1 cellular context compared by ENCODE assay signal in the genomic region with DNA sequence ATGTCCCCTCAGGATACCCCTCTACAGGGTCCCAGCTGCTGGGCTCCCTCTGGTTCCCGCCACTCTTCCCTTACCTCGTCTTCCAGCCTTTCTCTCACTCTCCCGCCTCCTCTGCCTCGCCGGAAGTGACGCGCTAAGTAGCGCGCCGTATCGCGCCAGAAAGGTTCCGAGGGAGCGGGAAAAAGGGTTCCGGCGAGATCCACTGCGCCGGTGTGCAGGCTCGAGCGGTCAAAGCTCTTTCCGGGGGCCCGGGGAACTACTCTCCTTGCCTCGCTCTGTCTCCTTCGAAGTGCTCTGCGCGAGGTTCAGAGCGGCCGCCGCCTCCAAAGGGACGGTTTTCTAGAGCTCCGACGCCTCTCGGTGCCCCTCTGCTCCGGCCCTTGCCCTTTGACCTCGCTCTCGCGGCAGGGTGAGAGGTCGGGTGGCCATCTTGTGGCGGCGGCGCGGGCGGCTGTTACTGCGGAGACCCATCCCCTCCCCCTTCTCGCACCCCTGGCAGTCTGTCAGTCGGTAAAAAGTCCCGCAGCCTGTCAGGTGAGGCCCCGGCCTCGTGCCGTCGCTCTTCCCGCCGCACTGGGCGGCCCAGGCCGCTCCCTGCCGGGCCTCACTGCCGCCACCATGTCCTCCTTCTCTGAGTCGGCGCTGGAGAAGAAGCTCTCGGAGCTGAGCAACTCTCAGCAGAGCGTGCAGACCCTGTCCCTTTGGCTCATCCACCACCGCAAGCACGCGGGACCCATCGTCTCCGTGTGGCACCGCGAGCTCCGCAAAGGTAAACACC.
TF ChIP-seq lines count a peak whose summit lies in the region.

A gene with protein sequence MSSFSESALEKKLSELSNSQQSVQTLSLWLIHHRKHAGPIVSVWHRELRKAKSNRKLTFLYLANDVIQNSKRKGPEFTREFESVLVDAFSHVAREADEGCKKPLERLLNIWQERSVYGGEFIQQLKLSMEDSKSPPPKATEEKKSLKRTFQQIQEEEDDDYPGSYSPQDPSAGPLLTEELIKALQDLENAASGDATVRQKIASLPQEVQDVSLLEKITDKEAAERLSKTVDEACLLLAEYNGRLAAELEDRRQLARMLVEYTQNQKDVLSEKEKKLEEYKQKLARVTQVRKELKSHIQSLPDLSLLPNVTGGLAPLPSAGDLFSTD (plus strand): TSS at position 417 of the 778 bp plus-strand sequence. CDS start 202 bp downstream, at position 619.
TSS of gene TTI1 (minus strand) at position 127 of the 778 bp plus-strand sequence. CDS start 19,640 bp downstream, outside the sequence.

TF ChIP-seq in HepG2, 621 proteins besides CTCF, POLR2A, EP300 and RAD21 (continued from another document and continues in another):
- TF ChIP-seq, protein P1, sequence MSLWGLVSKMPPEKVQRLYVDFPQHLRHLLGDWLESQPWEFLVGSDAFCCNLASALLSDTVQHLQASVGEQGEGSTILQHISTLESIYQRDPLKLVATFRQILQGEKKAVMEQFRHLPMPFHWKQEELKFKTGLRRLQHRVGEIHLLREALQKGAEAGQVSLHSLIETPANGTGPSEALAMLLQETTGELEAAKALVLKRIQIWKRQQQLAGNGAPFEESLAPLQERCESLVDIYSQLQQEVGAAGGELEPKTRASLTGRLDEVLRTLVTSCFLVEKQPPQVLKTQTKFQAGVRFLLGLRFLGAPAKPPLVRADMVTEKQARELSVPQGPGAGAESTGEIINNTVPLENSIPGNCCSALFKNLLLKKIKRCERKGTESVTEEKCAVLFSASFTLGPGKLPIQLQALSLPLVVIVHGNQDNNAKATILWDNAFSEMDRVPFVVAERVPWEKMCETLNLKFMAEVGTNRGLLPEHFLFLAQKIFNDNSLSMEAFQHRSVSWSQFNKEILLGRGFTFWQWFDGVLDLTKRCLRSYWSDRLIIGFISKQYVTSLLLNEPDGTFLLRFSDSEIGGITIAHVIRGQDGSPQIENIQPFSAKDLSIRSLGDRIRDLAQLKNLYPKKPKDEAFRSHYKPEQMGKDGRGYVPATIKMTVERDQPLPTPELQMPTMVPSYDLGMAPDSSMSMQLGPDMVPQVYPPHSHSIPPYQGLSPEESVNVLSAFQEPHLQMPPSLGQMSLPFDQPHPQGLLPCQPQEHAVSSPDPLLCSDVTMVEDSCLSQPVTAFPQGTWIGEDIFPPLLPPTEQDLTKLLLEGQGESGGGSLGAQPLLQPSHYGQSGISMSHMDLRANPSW (CRISPR knock-in tag; IDR thresholded peaks at IDR 0.05; ENCODE audit: borderline replicate concordance), result peak; percentile 86
- no peak; the same call in 1 of the 2 replicates for TF ChIP-seq ZNF619 (CRISPR knock-in tag; IDR thresholded peaks at IDR 0.05)
- peak; percentile 36; the same call in 1 of the 2 replicates for TF ChIP-seq CBX2 (IDR thresholded peaks at IDR 0.05; ENCODE audit: low read depth, low read length)
- TF ChIP-seq CBX2 (CRISPR knock-in tag; IDR thresholded peaks at IDR 0.05; ENCODE audit: low read depth), result peak; percentile 43; the same call in 1 of the 2 replicates
- peak; percentile 16; the same call in 1 of the 2 replicates for TF ChIP-seq FOXK2 (IDR thresholded peaks at IDR 0.05)
- TF ChIP-seq DR1 (CRISPR knock-in tag; IDR thresholded peaks at IDR 0.05), result peak; percentile 77
- TF ChIP-seq TIGD3 (CRISPR knock-in tag; IDR thresholded peaks at IDR 0.05; ENCODE audit: borderline replicate concordance), result peak; percentile 81; the same call in 1 of the 2 replicates
- peak; percentile 79 for TF ChIP-seq ZBTB7A (CRISPR knock-in tag; IDR thresholded peaks at IDR 0.05)
- TF ChIP-seq ETV5 (CRISPR knock-in tag; IDR thresholded peaks at IDR 0.05; ENCODE audit: borderline replicate concordance), result peak; percentile 89
- TF ChIP-seq SRY (CRISPR knock-in tag; IDR thresholded peaks at IDR 0.05), result peak; percentile 85
- TF ChIP-seq ZNF605 (CRISPR knock-in tag; IDR thresholded peaks at IDR 0.05), result peak; percentile 99
- TF ChIP-seq ZNF567 (CRISPR knock-in tag; IDR thresholded peaks at IDR 0.05; ENCODE audit: borderline replicate concordance), result peak; percentile 71
- TF ChIP-seq, protein P2, sequence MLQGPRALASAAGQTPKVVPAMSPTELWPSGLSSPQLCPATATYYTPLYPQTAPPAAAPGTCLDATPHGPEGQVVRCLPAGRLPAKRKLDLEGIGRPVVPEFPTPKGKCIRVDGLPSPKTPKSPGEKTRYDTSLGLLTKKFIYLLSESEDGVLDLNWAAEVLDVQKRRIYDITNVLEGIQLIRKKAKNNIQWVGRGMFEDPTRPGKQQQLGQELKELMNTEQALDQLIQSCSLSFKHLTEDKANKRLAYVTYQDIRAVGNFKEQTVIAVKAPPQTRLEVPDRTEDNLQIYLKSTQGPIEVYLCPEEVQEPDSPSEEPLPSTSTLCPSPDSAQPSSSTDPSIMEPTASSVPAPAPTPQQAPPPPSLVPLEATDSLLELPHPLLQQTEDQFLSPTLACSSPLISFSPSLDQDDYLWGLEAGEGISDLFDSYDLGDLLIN (CRISPR knock-in tag; IDR thresholded peaks at IDR 0.05; ENCODE audit: borderline replicate concordance), result peak; percentile 92
- peak; percentile 58; the same call in 1 of the 2 replicates for TF ChIP-seq TOE1 (CRISPR knock-in tag; IDR thresholded peaks at IDR 0.05)
- TF ChIP-seq PAF1 (CRISPR knock-in tag; IDR thresholded peaks at IDR 0.05), result no peak
- peak; percentile 99 for TF ChIP-seq GATAD1 (CRISPR knock-in tag; IDR thresholded peaks at IDR 0.05)
- TF ChIP-seq ZFYVE20 (CRISPR knock-in tag; IDR thresholded peaks at IDR 0.05; ENCODE audit: borderline replicate concordance, low read depth), result peak; percentile 61; the same call in 1 of the 2 replicates
- peak; percentile 92 for TF ChIP-seq ZNF546 (CRISPR knock-in tag; conservative IDR thresholded peaks at IDR 0.05)
- 0 out of 2 replicates have a peak, but pooled peaks have one; percentile 28 for TF ChIP-seq ZNF17 (CRISPR knock-in tag; IDR thresholded peaks at IDR 0.05)
- TF ChIP-seq ZNF441 (CRISPR knock-in tag; IDR thresholded peaks at IDR 0.05; ENCODE audit: borderline replicate concordance), result peak; percentile 81
- TF ChIP-seq ARHGAP35 (CRISPR knock-in tag; IDR thresholded peaks at IDR 0.05; ENCODE audit: borderline replicate concordance), result peak; percentile 94
- TF ChIP-seq KLF11 (CRISPR knock-in tag; IDR thresholded peaks at IDR 0.05), result peak; percentile 90
- TF ChIP-seq SRSF4 (IDR thresholded peaks at IDR 0.05; ENCODE audit: low read depth, low read length, poor library complexity, severe bottlenecking), result no peak
- no peak for TF ChIP-seq NCOA5 (CRISPR knock-in tag; IDR thresholded peaks at IDR 0.05)
- 0 out of 2 replicates have a peak, but pooled peaks have one; percentile 51 for TF ChIP-seq KLF6 (CRISPR knock-in tag; IDR thresholded peaks at IDR 0.05)
- TF ChIP-seq ZNF101 (CRISPR knock-in tag; IDR thresholded peaks at IDR 0.05; ENCODE audit: borderline replicate concordance, low read depth), result peak; percentile 69; the same call in 1 of the 2 replicates
- TF ChIP-seq ZNF18 (CRISPR knock-in tag; IDR thresholded peaks at IDR 0.05; ENCODE audit: insufficient replicate concordance), result peak; percentile 98
- peak; percentile 57; the same call in 1 of the 2 replicates for TF ChIP-seq ZNF747 (CRISPR knock-in tag; IDR thresholded peaks at IDR 0.05; ENCODE audit: borderline replicate concordance)
- peak; percentile 90 for TF ChIP-seq PPARG (CRISPR knock-in tag; conservative IDR thresholded peaks at IDR 0.05)
- peak; percentile 100 for TF ChIP-seq ZNF839 (CRISPR knock-in tag; IDR thresholded peaks at IDR 0.05; ENCODE audit: borderline replicate concordance)
- TF ChIP-seq WIZ (CRISPR knock-in tag; IDR thresholded peaks at IDR 0.05), result peak; percentile 85; the same call in 1 of the 2 replicates
- TF ChIP-seq ZNF484 (CRISPR knock-in tag; IDR thresholded peaks at IDR 0.05; ENCODE audit: borderline replicate concordance, low read depth), result no peak; the same call in 1 of the 2 replicates
- TF ChIP-seq NR3C1 (CRISPR knock-in tag; IDR thresholded peaks at IDR 0.05), result no peak
- peak; percentile 87 for TF ChIP-seq IRX3 (CRISPR knock-in tag; IDR thresholded peaks at IDR 0.05; ENCODE audit: borderline replicate concordance, low read depth)
- peak; percentile 84; the same call in 1 of the 2 replicates for TF ChIP-seq NFATC3 (CRISPR knock-in tag; IDR thresholded peaks at IDR 0.05)
- no peak for TF ChIP-seq HNRNPH1 (optimal IDR thresholded peaks at IDR 0.05; ENCODE audit: low read depth, low read length)
- peak; percentile 98 for TF ChIP-seq TAF15 (IDR thresholded peaks at IDR 0.05; ENCODE audit: low read depth, low read length, poor library complexity, severe bottlenecking)
- TF ChIP-seq, protein P3, sequence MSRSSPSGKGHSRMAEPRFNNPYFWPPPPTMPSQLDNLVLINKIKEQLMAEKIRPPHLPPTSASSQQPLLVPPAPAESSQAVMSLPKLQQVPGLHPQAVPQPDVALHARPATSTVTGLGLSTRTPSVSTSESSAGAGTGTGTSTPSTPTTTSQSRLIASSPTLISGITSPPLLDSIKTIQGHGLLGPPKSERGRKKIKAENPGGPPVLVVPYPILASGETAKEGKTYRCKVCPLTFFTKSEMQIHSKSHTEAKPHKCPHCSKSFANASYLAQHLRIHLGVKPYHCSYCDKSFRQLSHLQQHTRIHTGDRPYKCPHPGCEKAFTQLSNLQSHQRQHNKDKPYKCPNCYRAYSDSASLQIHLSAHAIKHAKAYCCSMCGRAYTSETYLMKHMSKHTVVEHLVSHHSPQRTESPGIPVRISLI (CRISPR knock-in tag; IDR thresholded peaks at IDR 0.05; ENCODE audit: borderline replicate concordance), result peak; percentile 62; the same call in 1 of the 2 replicates
- peak; percentile 85; the same call in 1 of the 2 replicates for TF ChIP-seq DRAP1 (CRISPR knock-in tag; IDR thresholded peaks at IDR 0.05)
- peak; percentile 70 for TF ChIP-seq FOSL2 (CRISPR knock-in tag; IDR thresholded peaks at IDR 0.05)
- TF ChIP-seq SIX4 (CRISPR knock-in tag; IDR thresholded peaks at IDR 0.05), result peak; percentile 51; the same call in 1 of the 2 replicates
- peak; percentile 91 for TF ChIP-seq HIVEP1 (CRISPR knock-in tag; IDR thresholded peaks at IDR 0.05)
- TF ChIP-seq BCLAF1 (IDR thresholded peaks at IDR 0.05), result no peak
- TF ChIP-seq ZFP36L2 (CRISPR knock-in tag; IDR thresholded peaks at IDR 0.05), result peak; percentile 17; the same call in 1 of the 2 replicates
- TF ChIP-seq NFE2L1 (CRISPR knock-in tag; IDR thresholded peaks at IDR 0.05; ENCODE audit: borderline replicate concordance), result 0 out of 2 replicates have a peak, but pooled peaks have one; percentile 10
- TF ChIP-seq ZNF121 (CRISPR knock-in tag; IDR thresholded peaks at IDR 0.05), result no peak
- TF ChIP-seq TBX3 (IDR thresholded peaks at IDR 0.05; ENCODE audit: borderline replicate concordance), result peak; percentile 77; the same call in 1 of the 2 replicates
- TF ChIP-seq, protein P4, sequence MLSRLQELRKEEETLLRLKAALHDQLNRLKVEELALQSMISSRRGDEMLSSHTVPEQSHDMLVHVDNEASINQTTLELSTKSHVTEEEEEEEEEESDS (CRISPR knock-in tag; IDR thresholded peaks at IDR 0.05; ENCODE audit: borderline replicate concordance), result peak; percentile 75
- TF ChIP-seq PAWR (CRISPR knock-in tag; IDR thresholded peaks at IDR 0.05; ENCODE audit: borderline replicate concordance), result peak; percentile 90; the same call in 1 of the 2 replicates
- no peak for TF ChIP-seq MAFF (IDR thresholded peaks at IDR 0.05; ENCODE audit: low read depth, low read length)
- peak; percentile 71 for TF ChIP-seq NFYC (CRISPR knock-in tag; IDR thresholded peaks at IDR 0.05)
- no peak for TF ChIP-seq ZNF572 (CRISPR knock-in tag; IDR thresholded peaks at IDR 0.05)
- no peak; the same call in none of the 2 replicates for TF ChIP-seq ZC3H4 (CRISPR knock-in tag; IDR thresholded peaks at IDR 0.05; ENCODE audit: borderline replicate concordance)
- no peak; the same call in none of the 2 replicates for TF ChIP-seq ZFP37 (CRISPR knock-in tag; IDR thresholded peaks at IDR 0.05; ENCODE audit: borderline replicate concordance)
- TF ChIP-seq ARID2 (CRISPR knock-in tag; IDR thresholded peaks at IDR 0.05; ENCODE audit: borderline replicate concordance), result peak; percentile 97
